Comparison of ENCODE assay signal across 21 cellular contexts in the genomic region with DNA sequence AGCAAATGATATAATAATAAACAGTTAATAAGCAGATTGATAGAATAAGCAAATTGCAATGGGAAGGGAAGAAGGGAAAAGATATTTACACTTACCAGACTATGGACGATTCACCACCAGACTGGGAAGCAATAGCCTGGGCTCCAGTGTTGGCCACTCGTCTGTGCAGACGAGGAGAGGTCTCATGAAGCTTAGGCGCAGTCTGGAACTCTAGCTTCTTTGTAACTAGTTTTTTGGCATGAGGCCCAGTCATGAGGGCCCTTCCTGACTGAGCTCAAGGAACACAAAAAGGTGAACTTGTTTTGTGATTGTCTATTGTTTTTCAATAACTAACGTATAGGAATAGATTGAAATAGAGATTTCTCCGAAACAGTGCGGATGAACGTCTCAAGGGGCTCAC.
DNase-seq lines count a peak whose midpoint lies in the region; ATAC-seq and TF ChIP-seq lines count a peak whose summit lies in the region.
"Had no signal": no experiment of that assay in that cellular context is flagged by ENCODE, and none has a peak within 500 bp of the region (broad histone marks: within the 10 kb centered on the region; RNA-seq: fewer than 3 reads in every experiment).

No MANE protein-coding gene starts in this region.

- peaks cover 14% of the 10 kb centered on the region for H3K4me1 ChIP-seq in Caco-2
- H3K4me1 ChIP-seq: breast epithelium, left ventricle myocardium inferior, parathyroid adenoma, SJCRH30 had no signal

- intact Hi-C loops in Caco-2 (cut with micrococcal nuclease; ENCODE audit: unreplicated experiment): no loop called here

- BruUV-seq in Caco-2 (replicated peaks; lab: Mats Ljungman, UMichigan): no TSS peak

- H3K36me3 Mint-ChIP-seq in Caco-2 (ENCODE audit: insufficient read depth, unreplicated experiment): no peaks in the 10 kb centered on the region
- H3K36me3 Mint-ChIP-seq: activated naive CD8-positive, alpha-beta T cell treated with anti-CD3 and anti-CD28 coated beads, Interleukin-2, amount 10 ng/mL, durations not matched to agents 7 days and 5 days had no signal

- no peak overlapping the region for H3K4me3 ChIP-seq in Caco-2 (ENCODE audit: low read depth, low read length)
- H3K4me3 ChIP-seq: breast epithelium, GM23338, left ventricle myocardium inferior, SJCRH30 had no signal

- H3K9me3 ChIP-seq in Caco-2: no peaks in the 10 kb centered on the region
- H3K9me3 ChIP-seq: breast epithelium, left ventricle myocardium inferior, SJCRH30 had no signal

- no peaks in the 10 kb centered on the region for H3K36me3 ChIP-seq in Caco-2 (ENCODE audit: control insufficient read depth, insufficient read depth, low read length)
- H3K36me3 ChIP-seq: breast epithelium, left ventricle myocardium inferior, SJCRH30 had no signal

- H3K27ac Mint-ChIP-seq in stimulated activated naive CD8-positive, alpha-beta T cell treated with anti-CD3 and anti-CD28 coated beads, Interleukin-15, amount 100 ng/mL, for 72 hours: no peak overlapping the region
- H3K27ac Mint-ChIP-seq in Caco-2 (ENCODE audit: unreplicated experiment): no peak overlapping the region
- H3K27ac Mint-ChIP-seq: activated naive CD8-positive, alpha-beta T cell treated with anti-CD3 and anti-CD28 coated beads, Interleukin-2, amount 10 ng/mL, durations not matched to agents 7 days and 5 days; activated T-helper 17 cell treated with anti-CD3 and anti-CD28 coated beads, Interleukin-2, amount 50 U/mL, for 72 hours; GM23338 had no signal

- no peak overlapping the region for H3K4me3 Mint-ChIP-seq in stimulated activated naive CD8-positive, alpha-beta T cell treated with anti-CD3 and anti-CD28 coated beads, Interleukin-15, amount 100 ng/mL, for 72 hours
- no peak overlapping the region for H3K4me3 Mint-ChIP-seq in Caco-2 (ENCODE audit: unreplicated experiment)
- H3K4me3 Mint-ChIP-seq: activated naive CD8-positive, alpha-beta T cell treated with anti-CD3 and anti-CD28 coated beads, Interleukin-2, amount 10 ng/mL, durations not matched to agents 7 days and 5 days; activated T-helper 17 cell treated with anti-CD3 and anti-CD28 coated beads, Interleukin-2, amount 50 U/mL, for 72 hours; GM23338 had no signal

- CTCF ChIA-PET in Caco-2 (lab: Charles Lee): no interaction called here

- H3K27me3 Mint-ChIP-seq in stimulated activated naive CD8-positive, alpha-beta T cell treated with anti-CD3 and anti-CD28 coated beads, Interleukin-15, amount 100 ng/mL, for 72 hours: no peaks in the 10 kb centered on the region
- H3K27me3 Mint-ChIP-seq in Caco-2 (ENCODE audit: insufficient read depth, unreplicated experiment): no peaks in the 10 kb centered on the region
- H3K27me3 Mint-ChIP-seq: activated T-helper 17 cell treated with anti-CD3 and anti-CD28 coated beads, Interleukin-2, amount 50 U/mL, for 72 hours had no signal

- H3K27me3 ChIP-seq in Caco-2 (replicated peaks; ENCODE audit: control insufficient read depth, insufficient read depth, low read length): no peaks in the 10 kb centered on the region
- H3K27me3 ChIP-seq: breast epithelium had no signal

- TF ChIP-seq CTCF in Caco-2 (IDR thresholded peaks at IDR 0.05; ENCODE audit: insufficient read depth in 1 of 2, low read depth in 1 of 2, low read length in 1 of 2, severe bottlenecking in 1 of 2, unreplicated experiment in 1 of 2): no peak

- POLR2A ChIA-PET in Caco-2 (lab: Charles Lee): no interaction called here

- DNase-seq in DMS79 treated with DMSO at 0.1 percent for 48 hours (lab: John Stamatoyannopoulos, UW) (peak; percentile 45), NCI-H1105 treated with DMSO at 0.1 percent for 48 hours (lab: John Stamatoyannopoulos, UW) (peak; percentile 36), glomerular visceral epithelial cell (ENCODE audit: extremely low spot score) (peak; percentile 52), renal cortical epithelial cell (ENCODE audit: low read depth) (peak; percentile 86), Caco-2 (no peak)
- DNase-seq in stimulated activated naive CD8-positive, alpha-beta T cell treated with anti-CD3 and anti-CD28 coated beads, Interleukin-15, amount 100 ng/mL, for 72 hours: no peak
- DNase-seq: activated CD4-positive, CD25-positive, alpha-beta regulatory T cell treated with anti-CD3 and anti-CD28 coated beads, Interleukin-2, amount 50 U/mL, for 72 hours; activated naive CD8-positive, alpha-beta T cell treated with anti-CD3 and anti-CD28 coated beads, Interleukin-2, amount 10 ng/mL, durations not matched to agents 7 days and 5 days; DND-41; foreskin melanocyte; left ventricle myocardium inferior; MM.1S; NCI-H187 treated with DMSO at 0.1 percent for 48 hours; NCI-H524 treated with DMSO at 0.1 percent for 48 hours; PC-3 had no signal

- no peaks in the 10 kb centered on the region for H3K4me1 Mint-ChIP-seq in stimulated activated naive CD8-positive, alpha-beta T cell treated with anti-CD3 and anti-CD28 coated beads, Interleukin-15, amount 100 ng/mL, for 72 hours
- H3K4me1 Mint-ChIP-seq in Caco-2 (ENCODE audit: low read depth, unreplicated experiment): peaks cover 6% of the 10 kb centered on the region
- H3K4me1 Mint-ChIP-seq: activated naive CD8-positive, alpha-beta T cell treated with anti-CD3 and anti-CD28 coated beads, Interleukin-2, amount 10 ng/mL, durations not matched to agents 7 days and 5 days; activated T-helper 17 cell treated with anti-CD3 and anti-CD28 coated beads, Interleukin-2, amount 50 U/mL, for 72 hours had no signal

- H3K9me3 Mint-ChIP-seq in stimulated activated naive CD8-positive, alpha-beta T cell treated with anti-CD3 and anti-CD28 coated beads, Interleukin-15, amount 100 ng/mL, for 72 hours: no peaks in the 10 kb centered on the region
- no peaks in the 10 kb centered on the region for H3K9me3 Mint-ChIP-seq in Caco-2 (ENCODE audit: unreplicated experiment)
- H3K9me3 Mint-ChIP-seq: activated naive CD8-positive, alpha-beta T cell treated with anti-CD3 and anti-CD28 coated beads, Interleukin-2, amount 10 ng/mL, durations not matched to agents 7 days and 5 days; activated T-helper 17 cell treated with anti-CD3 and anti-CD28 coated beads, Interleukin-2, amount 50 U/mL, for 72 hours; GM23338 had no signal

- no peak for ATAC-seq in stimulated activated naive CD8-positive, alpha-beta T cell treated with anti-CD3 and anti-CD28 coated beads, Interleukin-15, amount 100 ng/mL, for 72 hours
- no peak for ATAC-seq in GM21786 (IDR thresholded peaks at IDR 0.05; ENCODE audit: unreplicated experiment)
- ATAC-seq: activated T-helper 17 cell treated with anti-CD3 and anti-CD28 coated beads, Interleukin-2, amount 50 U/mL, for 72 hours; PC-3 had no signal

Comparison
In these comparisons a context has a peak if more than half of its experiments do, and no peak if none do; other contexts are left out.
1. DNase-seq: peak in DMS79 treated with DMSO at 0.1 percent for 48 hours (single experiment), NCI-H1105 treated with DMSO at 0.1 percent for 48 hours (single experiment), glomerular visceral epithelial cell (single experiment) and renal cortical epithelial cell (single experiment); none in stimulated activated naive CD8-positive, alpha-beta T cell treated with anti-CD3 and anti-CD28 coated beads, Interleukin-15, amount 100 ng/mL, for 72 hours (0 of 2) and Caco-2 (0 of 2).